ENCODE assay signal across 8 cellular contexts in the genomic region with DNA sequence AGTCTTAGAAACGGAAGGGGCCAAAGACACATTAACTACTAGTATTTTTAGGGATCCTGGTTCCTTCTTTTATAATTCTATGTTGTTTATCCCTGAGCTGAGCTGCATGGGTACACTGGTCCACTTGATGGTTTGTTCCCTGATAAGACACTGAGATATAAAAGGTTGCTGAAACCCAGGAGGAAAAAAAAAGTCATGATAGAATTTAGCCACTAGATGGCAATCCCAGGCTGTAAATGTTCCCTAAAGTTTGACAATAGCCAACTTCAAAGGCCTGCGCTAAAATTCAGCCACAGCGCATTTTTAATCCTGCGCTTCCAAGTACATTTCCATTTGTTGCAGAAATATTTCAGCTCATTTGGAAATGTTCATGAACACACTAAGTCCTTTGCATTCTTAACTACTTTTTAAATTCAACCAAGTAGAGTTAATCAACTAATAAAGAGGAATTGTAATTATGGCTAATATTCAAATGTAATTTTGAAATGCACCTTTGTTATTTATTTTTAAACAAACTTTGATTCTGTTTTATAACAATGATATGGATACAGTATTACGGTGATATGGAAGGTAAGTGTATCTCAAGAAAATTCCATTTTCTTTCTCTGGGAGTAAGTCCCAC.
A peak's percentile ranks its signal among the peaks of the same experiment; 100 is the strongest.
DNase-seq lines count a peak whose midpoint lies in the region; ATAC-seq and TF ChIP-seq lines count a peak whose summit lies in the region.

No MANE protein-coding gene starts in this region.

- H3K4me1 ChIP-seq in DOHH2 (ENCODE audit: control insufficient read depth, low read length) = peaks cover 19% of the 10 kb centered on the region

- H3K4me2 ChIP-seq in DOHH2 (ENCODE audit: low read length) = no peak overlapping the region

- no peaks in the 10 kb centered on the region for H3K79me2 ChIP-seq in DOHH2 (ENCODE audit: control insufficient read depth, low read length)

- H3K27ac ChIP-seq in DOHH2 (ENCODE audit: low read depth, low read length) = no peak overlapping the region

- no peaks in the 10 kb centered on the region for H4K20me1 ChIP-seq in DOHH2 (ENCODE audit: control insufficient read depth, insufficient read depth, low read depth, low read length)

- TF ChIP-seq CTCF in DOHH2 (IDR thresholded peaks at IDR 0.05; ENCODE audit: low read depth, low read length, poor library complexity, severe bottlenecking) (peak; percentile 69), cardiac fibroblast (IDR thresholded peaks at IDR 0.05; ENCODE audit: low read depth, low read length) (peak; percentile 55)

- H3F3A ChIP-seq in DOHH2 (ENCODE audit: control insufficient read depth, insufficient read depth) = no peaks in the 10 kb centered on the region

- no peaks in the 10 kb centered on the region for H3K9me3 ChIP-seq in DOHH2 (ENCODE audit: control insufficient read depth, insufficient read depth, low read length)

- H3K9me2 ChIP-seq in DOHH2 (replicated peaks; ENCODE audit: control insufficient read depth, low read length) = no peaks in the 10 kb centered on the region

- H3K36me3 ChIP-seq in DOHH2 (ENCODE audit: control insufficient read depth, low read length) = peaks cover 9% of the 10 kb centered on the region

- H3K4me3 ChIP-seq in DOHH2 (ENCODE audit: low read length) = no peak overlapping the region
- H3K4me3 ChIP-seq in cardiac fibroblast (replicated peaks in 1 of 2; ENCODE audit: low read depth in 2 of 2, low read length in 2 of 2) = no peak overlapping the region

- ATAC-seq in left lobe of liver (peak; percentile 93), HG03439 (IDR thresholded peaks at IDR 0.05; ENCODE audit: unreplicated experiment) (no peak), HG03442 (IDR thresholded peaks at IDR 0.05; ENCODE audit: unreplicated experiment) (no peak)

- DNase-seq in H4 (ENCODE audit: low spot score) (peak; percentile 16), NCI-H524 (lab: John Stamatoyannopoulos, UW) (peak; percentile 37 to 74), cardiac fibroblast (ENCODE audit: low read depth in 2 of 2) (peak; percentile 77 to 81), left lobe of liver (ENCODE audit: low spot score) (no peak), KG1 (lab: John Stamatoyannopoulos, UW) (no peak)

- H3K27me3 ChIP-seq in DOHH2 (ENCODE audit: control insufficient read depth, low read length) = no peaks in the 10 kb centered on the region

Comparison
In these comparisons a context has a peak if more than half of its experiments do, and no peak if none do; other contexts are left out.
1. DNase-seq: peak in H4 (single experiment), NCI-H524 (2 of 2) and cardiac fibroblast (2 of 2); none in left lobe of liver (single experiment) and KG1 (single experiment).